In the genomic region with DNA sequence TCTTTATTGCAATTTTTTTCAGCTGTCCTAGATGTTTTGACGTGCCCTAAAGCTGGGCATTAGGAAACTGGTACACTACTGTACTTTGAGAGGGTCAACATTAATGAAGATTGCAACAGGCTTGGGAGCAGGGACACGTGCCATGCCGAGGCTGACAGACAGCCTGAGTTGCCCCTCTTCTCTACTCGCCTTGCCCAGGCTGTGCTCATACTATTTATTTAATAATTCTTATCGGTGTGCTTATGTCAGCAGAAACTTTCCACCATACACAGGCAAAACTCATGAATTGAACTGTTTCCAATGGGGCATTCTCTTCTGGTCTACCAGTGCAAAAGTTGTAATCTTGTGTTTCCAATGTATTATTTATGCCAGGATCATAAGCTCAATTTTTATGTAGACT, we compare ENCODE assay signal across 2 cellular contexts.
TF ChIP-seq lines count a peak whose summit lies in the region.

No MANE protein-coding gene starts in this region.

TF ChIP-seq in A549, 52 proteins besides CTCF, POLR2A, EP300 and RAD21:
- TF ChIP-seq HEYL (CRISPR knock-in tag; IDR thresholded peaks at IDR 0.05) (no peak), MAFK (IDR thresholded peaks at IDR 0.05; ENCODE audit: partially characterized antibody) (peak; percentile 34), SMC3 (IDR thresholded peaks at IDR 0.05) (no peak)

TF ChIP-seq in HepG2, 621 proteins besides CTCF, POLR2A, EP300 and RAD21:
- peak; percentile 26 to 69; a peak in 3 of 4 replicates for TF ChIP-seq MAFK (conservative IDR thresholded peaks at IDR 0.05 in 1 of 2, IDR thresholded peaks at IDR 0.05 in 1 of 2; ENCODE audit: low read length in 2 of 2)
- no peak for TF ChIP-seq ATRX (CRISPR knock-in tag; IDR thresholded peaks at IDR 0.05; ENCODE audit: borderline replicate concordance)
TF ChIP-seq in HepG2: peak in this region for 1.
